ENCODE assay signal across 9 cellular contexts in genomic region chr3:76024640-76025039, GRCh38.
DNase-seq lines count a peak whose midpoint lies in the region; ATAC-seq and TF ChIP-seq lines count a peak whose summit lies in the region.
"Had no signal": no experiment of that assay in that cellular context is flagged by ENCODE, and none has a peak within 500 bp of the region (broad histone marks: within the 10 kb centered on the region; RNA-seq: fewer than 3 reads in every experiment).

No MANE protein-coding gene starts in this region.

- H3K27me3 Mint-ChIP-seq in nephron (ENCODE audit: low read depth), result no peaks in the 10 kb centered on the region
- H3K27me3 Mint-ChIP-seq in CD8-positive, alpha-beta T cell (ENCODE audit: low read depth), result no peaks in the 10 kb centered on the region
- H3K27me3 Mint-ChIP-seq in activated T-helper 2 cell treated with anti-CD3 and anti-CD28 coated beads, Interferon-gamma antibody, Interleukin-2, Interleukin-4, amounts not matched to agents 10 μg/mL and 5 μg/mL and 100 μg/mL, durations not matched to agents 14 hours and 24 hours and 36 hours (ENCODE audit: low read depth), result no peaks in the 10 kb centered on the region

- H3K4me3 ChIP-seq in cardiac fibroblast (replicated peaks in 1 of 2; ENCODE audit: low read depth in 2 of 2, low read length in 2 of 2), result no peak overlapping the region
- H3K4me3 ChIP-seq in CD8-positive, alpha-beta T cell (ENCODE audit: low read depth, low read length), result no peak overlapping the region
- H3K4me3 ChIP-seq: K562 had no signal

- POLR2A ChIA-PET in CD8-positive, alpha-beta T cell (lab: Charles Lee), result no interaction called here

- ATAC-seq in CD8-positive, alpha-beta T cell, result no peak
- ATAC-seq: K562 had no signal

- H3K4me1 Mint-ChIP-seq in nephron, result no peaks in the 10 kb centered on the region
- no peaks in the 10 kb centered on the region for H3K4me1 Mint-ChIP-seq in CD8-positive, alpha-beta T cell (ENCODE audit: low read depth)
- no peaks in the 10 kb centered on the region for H3K4me1 Mint-ChIP-seq in activated T-helper 2 cell treated with anti-CD3 and anti-CD28 coated beads, Interferon-gamma antibody, Interleukin-2, Interleukin-4, amounts not matched to agents 10 μg/mL and 5 μg/mL and 100 μg/mL, durations not matched to agents 14 hours and 24 hours and 36 hours (ENCODE audit: low read depth)

- H3K9me3 ChIP-seq in CD8-positive, alpha-beta T cell (ENCODE audit: low read length), result no peaks in the 10 kb centered on the region

- no peak overlapping the region for H3K27ac Mint-ChIP-seq in nephron
- H3K27ac Mint-ChIP-seq in CD8-positive, alpha-beta T cell, result no peak overlapping the region
- no peak overlapping the region for H3K27ac Mint-ChIP-seq in activated T-helper 2 cell treated with anti-CD3 and anti-CD28 coated beads, Interferon-gamma antibody, Interleukin-2, Interleukin-4, amounts not matched to agents 10 μg/mL and 5 μg/mL and 100 μg/mL, durations not matched to agents 14 hours and 24 hours and 36 hours

- H3K36me3 ChIP-seq in CD8-positive, alpha-beta T cell (ENCODE audit: insufficient read depth, low read length), result no peaks in the 10 kb centered on the region

- H3K36me3 Mint-ChIP-seq in nephron (ENCODE audit: low read depth), result no peaks in the 10 kb centered on the region
- H3K36me3 Mint-ChIP-seq in CD8-positive, alpha-beta T cell, result no peaks in the 10 kb centered on the region
- no peaks in the 10 kb centered on the region for H3K36me3 Mint-ChIP-seq in activated T-helper 2 cell treated with anti-CD3 and anti-CD28 coated beads, Interferon-gamma antibody, Interleukin-2, Interleukin-4, amounts not matched to agents 10 μg/mL and 5 μg/mL and 100 μg/mL, durations not matched to agents 14 hours and 24 hours and 36 hours (ENCODE audit: low read depth)

- CTCF ChIA-PET in CD8-positive, alpha-beta T cell (lab: Charles Lee), result no interaction called here

- intact Hi-C loops in CD8-positive, alpha-beta T cell (cut with DNase I, micrococcal nuclease), result no loop called here
- intact Hi-C loops in activated T-helper 2 cell treated with anti-CD3 and anti-CD28 coated beads, Interferon-gamma antibody, Interleukin-2, Interleukin-4, amounts not matched to agents 10 μg/mL and 5 μg/mL and 100 μg/mL, durations not matched to agents 14 hours and 24 hours and 36 hours (cut with micrococcal nuclease), result no loop called here

- TF ChIP-seq CTCF in cardiac fibroblast (IDR thresholded peaks at IDR 0.05; ENCODE audit: low read depth, low read length), result peak; percentile 30
- peak; percentile 47 to 68 (median 57) for TF ChIP-seq CTCF in nephron (IDR thresholded peaks at IDR 0.05; ENCODE audit: unreplicated experiment in 3 of 3)
- no peak for TF ChIP-seq CTCF in CD8-positive, alpha-beta T cell (IDR thresholded peaks at IDR 0.05)

- H3K27me3 ChIP-seq in CD8-positive, alpha-beta T cell (ENCODE audit: insufficient read depth, low read length), result no peaks in the 10 kb centered on the region

- no peak overlapping the region for H3K4me3 Mint-ChIP-seq in nephron
- H3K4me3 Mint-ChIP-seq in CD8-positive, alpha-beta T cell, result no peak overlapping the region
- no peak overlapping the region for H3K4me3 Mint-ChIP-seq in activated T-helper 2 cell treated with anti-CD3 and anti-CD28 coated beads, Interferon-gamma antibody, Interleukin-2, Interleukin-4, amounts not matched to agents 10 μg/mL and 5 μg/mL and 100 μg/mL, durations not matched to agents 14 hours and 24 hours and 36 hours (ENCODE audit: low read depth)

- H3K9me3 Mint-ChIP-seq in nephron, result peaks cover 6% of the 10 kb centered on the region
- H3K9me3 Mint-ChIP-seq in CD8-positive, alpha-beta T cell, result peaks cover 7% of the 10 kb centered on the region
- peaks cover 27% of the 10 kb centered on the region for H3K9me3 Mint-ChIP-seq in activated T-helper 2 cell treated with anti-CD3 and anti-CD28 coated beads, Interferon-gamma antibody, Interleukin-2, Interleukin-4, amounts not matched to agents 10 μg/mL and 5 μg/mL and 100 μg/mL, durations not matched to agents 14 hours and 24 hours and 36 hours

- H3K27ac ChIP-seq in CD8-positive, alpha-beta T cell (ENCODE audit: low read depth, low read length), result no peak overlapping the region

- no peaks in the 10 kb centered on the region for H3K4me1 ChIP-seq in CD8-positive, alpha-beta T cell (ENCODE audit: insufficient read depth, low read length)

- DNase-seq in DMS153 (lab: John Stamatoyannopoulos, UW), result peak; percentile 9
- DNase-seq in DMS153 treated with DMSO at 0.1 percent for 48 hours (lab: John Stamatoyannopoulos, UW; ENCODE audit: unreplicated experiment), result no peak
- DNase-seq in NAMALWA (ENCODE audit: low spot score), result peak; percentile 9
- DNase-seq in cardiac fibroblast (ENCODE audit: low read depth in 2 of 2), result peak; percentile 2 to 53
- no peak for DNase-seq in GM03348 (ENCODE audit: low spot score)
- no peak for DNase-seq in CD8-positive, alpha-beta T cell
- DNase-seq in activated T-helper 2 cell treated with anti-CD3 and anti-CD28 coated beads, Interferon-gamma antibody, Interleukin-2, Interleukin-4, amounts not matched to agents 10 μg/mL and 5 μg/mL and 100 μg/mL, durations not matched to agents 14 hours and 24 hours and 36 hours (ENCODE audit: low spot score), result no peak

Comparison
In these comparisons a context has a peak if more than half of its experiments do, and no peak if none do; other contexts are left out.
1. DNase-seq: peak in DMS153 (single experiment), NAMALWA (single experiment) and cardiac fibroblast (2 of 2); none in DMS153 treated with DMSO at 0.1 percent for 48 hours (single experiment), GM03348 (single experiment), CD8-positive, alpha-beta T cell (0 of 7) and activated T-helper 2 cell treated with anti-CD3 and anti-CD28 coated beads, Interferon-gamma antibody, Interleukin-2, Interleukin-4, amounts not matched to agents 10 μg/mL and 5 μg/mL and 100 μg/mL, durations not matched to agents 14 hours and 24 hours and 36 hours (single experiment).